ENCODE assay signal across 23 cellular contexts in genomic region chr12:119913931-119914330, GRCh38. TPM values are rescaled to one million over a fixed set of nuclear protein-coding genes. Genes with fewer than 3 reads are reported as not detected.
A peak's percentile ranks its signal among the peaks of the same experiment; 100 is the strongest.
DNase-seq lines count a peak whose midpoint lies in the region; ATAC-seq, FAIRE-seq and TF ChIP-seq lines count a peak whose summit lies in the region.
"Had no signal": no experiment of that assay in that cellular context is flagged by ENCODE, and none has a peak within 500 bp of the region (broad histone marks: within the 10 kb centered on the region; RNA-seq: fewer than 3 reads in every experiment).

No MANE protein-coding gene starts in this region.

- H3K4me1 Mint-ChIP-seq in WTC11 (peaks cover 7% of the 10 kb centered on the region; the same call in 1 of the 2 replicates), nephron (peaks cover 9% of the 10 kb centered on the region)
- H3K4me1 Mint-ChIP-seq: B cell had no signal

- H3K4me3 Mint-ChIP-seq in WTC11 (no peak overlapping the region), nephron (no peak overlapping the region)
- H3K4me3 Mint-ChIP-seq: B cell; CD4-positive, alpha-beta T cell; CD8-positive, alpha-beta T cell had no signal

- in situ Hi-C loops in HepG2 (cut with HindIII; ENCODE audit: extremely low pct_ligation_motif_present, low pct_unique_long_range_greater_than_20kb): no loop called here

- BruUV-seq in HepG2 (replicated peaks; lab: Mats Ljungman, UMichigan): no TSS peak

- H3K4me1 ChIP-seq in HepG2 (ENCODE audit: insufficient read depth, low read length) (peaks cover 21% of the 10 kb centered on the region), right lobe of liver (no peaks in the 10 kb centered on the region)
- H3K4me1 ChIP-seq: A549 had no signal

- no peak overlapping the region for H3K4me3 ChIP-seq in HepG2 (replicated peaks in 1 of 3; ENCODE audit: insufficient read depth in 1 of 3, low read depth in 2 of 3, low read length in 3 of 3)
- H3K4me3 ChIP-seq in right lobe of liver: no peak overlapping the region
- H3K4me3 ChIP-seq: A549; BLaER1 treated with 17β-estradiol and CSF1 and Interleukin-3, amounts not matched to agents 10 nM and 100 nM; GM12878 had no signal

- H3K4me2 ChIP-seq in HepG2 (ENCODE audit: low read depth, low read length): no peak overlapping the region
- H3K4me2 ChIP-seq: A549; BLaER1 treated with 17β-estradiol and CSF1 and Interleukin-3, amounts not matched to agents 10 nM and 100 nM had no signal

- no peak for TF ChIP-seq RAD21 in HepG2 (CRISPR knock-in tag; IDR thresholded peaks at IDR 0.05)

- TF ChIP-seq POLR2A in HepG2 (IDR thresholded peaks at IDR 0.05; ENCODE audit: insufficient read depth in 1 of 2, low read depth in 2 of 2, low read length in 2 of 2) (no peak), right lobe of liver (IDR thresholded peaks at IDR 0.05) (no peak)

- H3K36me3 ChIP-seq in HepG2 (replicated peaks in 1 of 2; ENCODE audit: control insufficient read depth in 1 of 2, insufficient read depth in 2 of 2, low read length in 2 of 2) (no peaks in the 10 kb centered on the region), right lobe of liver (no peaks in the 10 kb centered on the region)
- H3K36me3 ChIP-seq: BLaER1 treated with 17β-estradiol and CSF1 and Interleukin-3, amounts not matched to agents 10 nM and 100 nM had no signal

- ATAC-seq in HepG2 (no peak), right lobe of liver (no peak), WTC11 (no peak)
- ATAC-seq: A549; CD8-positive, alpha-beta T cell; GM12878 had no signal

- TF ChIP-seq CTCF in HepG2 (CRISPR knock-in tag; IDR thresholded peaks at IDR 0.05) (no peak), right lobe of liver (IDR thresholded peaks at IDR 0.05) (no peak), WTC11 (IDR thresholded peaks at IDR 0.05) (no peak), nephron (IDR thresholded peaks at IDR 0.05; ENCODE audit: unreplicated experiment in 3 of 3) (no peak)

- H3K9me3 Mint-ChIP-seq in WTC11 (peaks cover 3% of the 10 kb centered on the region), nephron (no peaks in the 10 kb centered on the region)
- H3K9me3 Mint-ChIP-seq: CD4-positive, alpha-beta T cell; CD8-positive, alpha-beta T cell had no signal

- H4K20me1 ChIP-seq in HepG2 (ENCODE audit: insufficient read depth, low read length): no peaks in the 10 kb centered on the region
- H4K20me1 ChIP-seq: BLaER1 treated with 17β-estradiol and CSF1 and Interleukin-3, amounts not matched to agents 10 nM and 100 nM had no signal

- H3K9me3 ChIP-seq in HepG2 (ENCODE audit: low read length) (no peaks in the 10 kb centered on the region), right lobe of liver (no peaks in the 10 kb centered on the region)
- H3K9me3 ChIP-seq: A549; BLaER1 treated with 17β-estradiol and CSF1 and Interleukin-3, amounts not matched to agents 10 nM and 100 nM; Caco-2 had no signal

- no peak overlapping the region for H3K27ac Mint-ChIP-seq in WTC11
- peak overlapping the region in 2 of 3 experiments; percentile 27 to 76 for H3K27ac Mint-ChIP-seq in nephron
- H3K27ac Mint-ChIP-seq: B cell; CD4-positive, alpha-beta T cell; CD8-positive, alpha-beta T cell had no signal

- CTCF ChIA-PET in HepG2 (lab: Yijun Ruan, JAX; ENCODE audit: low intra/inter-chr PET ratio, low total read pairs) (no interaction called here), WTC11 (lab: Charles Lee) (interaction anchor here (0.8 to 1.0 kb wide), 3 partner anchors 12 to 271 kb away, joined by 3 to 4 read pairs (median 3); no protein-coding TSS in a partner anchor)

- H3K27me3 Mint-ChIP-seq in WTC11 (ENCODE audit: low read depth) (0 out of 2 replicates have a peak, but pooled peaks cover 2% of the 10 kb centered on the region), nephron (ENCODE audit: low read depth) (peaks cover 3% of the 10 kb centered on the region)
- H3K27me3 Mint-ChIP-seq: CD4-positive, alpha-beta T cell had no signal

- no peak for FAIRE-seq in HepG2 (lab: Jason Lieb, UNC)
- FAIRE-seq: A549, D721Med, GM12878, GM12892, GM18507 had no signal

- 79% methylated on average over 4 of the region's 4 CpGs for WGBS in HepG2 (ENCODE audit: low lambda C conversion rate)
- whole genome bisulfite sequencing in right lobe of liver (ENCODE audit: insufficient coverage, low coverage, low lambda C conversion rate, missing lambda C conversion rate): 77% methylated on average over 3 of the region's 4 CpGs

- no peak overlapping the region for H3K9ac ChIP-seq in HepG2 (ENCODE audit: insufficient read depth, low read depth, low read length)
- H3K9ac ChIP-seq: BLaER1 treated with 17β-estradiol and CSF1 and Interleukin-3, amounts not matched to agents 10 nM and 100 nM had no signal

- H3K79me2 ChIP-seq in HepG2 (ENCODE audit: insufficient read depth, low read length): no peaks in the 10 kb centered on the region

- TF ChIP-seq EP300 in HepG2 (IDR thresholded peaks at IDR 0.05; ENCODE audit: low read depth in 2 of 2, low read length in 2 of 2): no peak
- TF ChIP-seq EP300 in HepG2 (CRISPR knock-in tag; IDR thresholded peaks at IDR 0.05; ENCODE audit: borderline replicate concordance): no peak

- no peak overlapping the region for H2AFZ ChIP-seq in HepG2 (ENCODE audit: low read length)

- no peaks in the 10 kb centered on the region for H3K36me3 Mint-ChIP-seq in WTC11
- H3K36me3 Mint-ChIP-seq in nephron (ENCODE audit: low read depth): no peaks in the 10 kb centered on the region
- H3K36me3 Mint-ChIP-seq: CD8-positive, alpha-beta T cell had no signal

- no peak for DNase-seq in HepG2 (ENCODE audit: low spot score)
- DNase-seq in right lobe of liver: no peak
- no peak for DNase-seq in WTC11 (ENCODE audit: low spot score)
- no peak for DNase-seq in SIG-M5 (lab: John Stamatoyannopoulos, UW)
- no peak for DNase-seq in NCI-H1417 (lab: John Stamatoyannopoulos, UW)
- no peak for DNase-seq in nucleus accumbens (lab: John Stamatoyannopoulos, UW)
- DNase-seq: AML-193; Caco-2; Calu3; CD4-positive, alpha-beta T cell; CD8-positive, alpha-beta T cell; DMS79 treated with DMSO at 0.1 percent for 48 hours; GDM1 had no signal

- 0 out of 5 replicates have a peak, but pooled peaks cover 0 to 3% of the 10 kb centered on the region in 2 experiments for H3K27me3 ChIP-seq in HepG2 (ENCODE audit: control insufficient read depth in 1 of 2, insufficient read depth in 2 of 2, low read length in 2 of 2)
- no peaks in the 10 kb centered on the region for H3K27me3 ChIP-seq in right lobe of liver
- H3K27me3 ChIP-seq: BLaER1 treated with 17β-estradiol and CSF1 and Interleukin-3, amounts not matched to agents 10 nM and 100 nM had no signal

- H3K27ac ChIP-seq in HepG2 (ENCODE audit: extremely low read length, insufficient read depth, low read length) (no peak overlapping the region), right lobe of liver (no peak overlapping the region)
- H3K27ac ChIP-seq: 22Rv1; A549; BLaER1 treated with 17β-estradiol and CSF1 and Interleukin-3, amounts not matched to agents 10 nM and 100 nM; C4-2B had no signal

- POLR2A ChIA-PET in HepG2 (lab: Yijun Ruan, JAX) (no interaction called here), WTC11 (lab: Charles Lee) (no interaction called here)

- intact Hi-C loops in HepG2 (cut with micrococcal nuclease; ENCODE audit: unreplicated experiment): no loop called here
- intact Hi-C loops in right lobe of liver (cut with DNase I): no loop called here

TF ChIP-seq in HepG2, 621 proteins besides CTCF, POLR2A, EP300 and RAD21:
- TF ChIP-seq ZNF891 (CRISPR knock-in tag; IDR thresholded peaks at IDR 0.05): no peak
- TF ChIP-seq ZNF121 (CRISPR knock-in tag; IDR thresholded peaks at IDR 0.05): peak; percentile 90

TF ChIP-seq in WTC11, 78 proteins besides CTCF, POLR2A, EP300 and RAD21:
- TF ChIP-seq ZNF121 (CRISPR knock-in tag; IDR thresholded peaks at IDR 0.05): peak; percentile 91; the same call in 1 of the 2 replicates
- no peak for TF ChIP-seq ZNF263 (CRISPR knock-in tag; IDR thresholded peaks at IDR 0.05; ENCODE audit: low read depth)

RNA-seq across cellular contexts. Expression of gene CIT, which starts 36.8 kb away (rescaled TPM):
- total RNA-seq in HepG2 (2016; rRNA removed; fragmentation: Illumina TruSeq; extraction: Trizol) (11.7 and 14.7 TPM in 2 replicates), right lobe of liver (10 to 100 TPM in 1 of 6 experiments, 1 to 10 TPM in 5; 1.8 to 12.8 (median 3.3) TPM), WTC11 (2021) (61.6 to 65.4 TPM (median 62.0 TPM) in 3 replicates)
- total RNA-seq in HepG2 (2016; cell fraction: cytosol; rRNA removed; fragmentation: Illumina TruSeq; extraction: Trizol; ENCODE audit: low read depth): 4.8 and 5.0 TPM in 2 replicates
- 12.5 and 13.8 TPM in 2 replicates for total RNA-seq in HepG2 (2016; cell fraction: insoluble cytoplasmic fraction; rRNA removed; fragmentation: Illumina TruSeq; extraction: Trizol)
- 4.1 and 4.8 TPM in 2 replicates for total RNA-seq in HepG2 (2016; cell fraction: membrane; rRNA removed; fragmentation: Illumina TruSeq; extraction: Trizol)
- total RNA-seq in HepG2 (2016; cell fraction: nucleus; rRNA removed; fragmentation: Illumina TruSeq; extraction: Trizol): 29.4 and 31.6 TPM in 2 replicates
- 6.0 and 7.7 TPM in 2 replicates for polyA plus RNA-seq in HepG2 (2011; rRNA removed)
- 3.3 and 4.0 TPM in 2 replicates for polyA plus RNA-seq in HepG2 (2011; cell fraction: cytosol; rRNA removed)
- 13.8 and 26.7 TPM in 2 replicates for polyA plus RNA-seq in HepG2 (2011; cell fraction: nucleus; rRNA removed)
- 4.3 and 6.6 TPM in 2 replicates for polyA plus RNA-seq in HepG2 (2012)
- 0.41 and 0.62 TPM in 2 replicates for polyA plus RNA-seq in HepG2 (2016; cell fraction: cytosol; fragmentation: Illumina TruSeq; extraction: Trizol; ENCODE audit: low read depth)
- 5.1 and 7.3 TPM in 2 replicates for polyA plus RNA-seq in HepG2 (2016; cell fraction: insoluble cytoplasmic fraction; fragmentation: Illumina TruSeq; extraction: Trizol; ENCODE audit: low read depth)
- polyA plus RNA-seq in HepG2 (2016; cell fraction: membrane; fragmentation: Illumina TruSeq; extraction: Trizol; ENCODE audit: low read depth): 1.2 and 1.6 TPM in 2 replicates
- 29.8 and 32.0 TPM in 2 replicates for polyA plus RNA-seq in HepG2 (2016; cell fraction: nucleus; fragmentation: Illumina TruSeq; extraction: Trizol; ENCODE audit: insufficient read depth, low read depth)
- polyA minus RNA-seq in HepG2 (2011; rRNA and poly(A)+ RNA removed; ENCODE audit: low replicate concordance): 19.2 and 66.1 TPM in 2 replicates
- 7.4 and 13.7 TPM in 2 replicates for polyA minus RNA-seq in HepG2 (2011; cell fraction: cytosol; rRNA and poly(A)+ RNA removed)
- 26.0 and 27.2 TPM in 2 replicates for polyA minus RNA-seq in HepG2 (2011; cell fraction: nucleus; rRNA and poly(A)+ RNA removed)

Comparison
In these comparisons a context has a peak if more than half of its experiments do, and no peak if none do; other contexts are left out.
1. Of the 50 proteins assayed by ChIP-seq in both HepG2 and WTC11: peak only in HepG2: none; only in WTC11: none; in both: ZNF121; in neither: 49.